ENCODE assay signal across 29 cellular contexts in genomic region chr3:130515755-130516154, GRCh38. TPM values are rescaled to one million over a fixed set of nuclear protein-coding genes. Genes with fewer than 3 reads are reported as not detected.
"Had no signal": no experiment of that assay in that cellular context is flagged by ENCODE, and none has a peak within 500 bp of the region (broad histone marks: within the 10 kb centered on the region; RNA-seq: fewer than 3 reads in every experiment).

No MANE protein-coding gene starts in this region.

- ATAC-seq: activated CD8-positive, alpha-beta T cell treated with anti-CD3 and anti-CD28 coated beads, Interleukin-2, amount 10 ng/mL, durations not matched to agents 7 days and 5 days; SK-N-SH treated with all-trans-retinoic acid at 6 μM for 48 hours had no signal

- H3K36me3 Mint-ChIP-seq: activated naive CD4-positive, alpha-beta T cell treated with anti-CD3 and anti-CD28 coated beads, Interleukin-2, amount 50 U/mL, for 24 hours; WTC11 had no signal

- DNase-seq: activated CD4-positive, alpha-beta T cell treated with anti-CD3 and anti-CD28 coated beads for 48 hours; activated CD4-positive, alpha-beta T cell treated with anti-CD3 and anti-CD28 coated beads, Interleukin-2, amount 50 U/mL, for 4 hours; activated CD4-positive, CD25-positive, alpha-beta regulatory T cell treated with anti-CD3 and anti-CD28 coated beads, Interleukin-2, amount 50 U/mL, for 72 hours; activated CD8-positive, alpha-beta memory T cell treated with anti-CD3 and anti-CD28 coated beads, Interleukin-2, amount 50 U/mL, for 48 hours; activated CD8-positive, alpha-beta T cell treated with anti-CD3 and anti-CD28 coated beads, Interleukin-2, amount 10 ng/mL, durations not matched to agents 7 days and 5 days; activated effector memory CD4-positive, alpha-beta T cell treated with Interleukin-2 at 50 U/mL for 16 hours; activated naive CD4-positive, alpha-beta T cell; activated T-cell treated with anti-CD3 and anti-CD28 coated beads, Interleukin-2, amount 50 U/mL, for 1 hour; aorta; central memory CD4-positive, alpha-beta T cell; Kasumi-1; NCI-H1092; NCI-H1417; NCI-H1930; NCI-H2171; NCI-H345; NCI-H510A; NCI-H526 treated with DMSO at 0.1 percent for 48 hours; NCI-H82; NK-92 treated with Interleukin-12 subunit alpha and Interleukin-12 subunit beta, amount 100 ng/mL, for 24 hours; OCI-M1; Peyer's patch; SHP77 had no signal

- H3K4me1 ChIP-seq: breast epithelium, Peyer's patch, SJSA1 had no signal

- H3K4me3 ChIP-seq: Peyer's patch, SJSA1 had no signal

- H3K9me3 Mint-ChIP-seq: activated naive CD4-positive, alpha-beta T cell treated with anti-CD3 and anti-CD28 coated beads, Interleukin-2, amount 50 U/mL, for 24 hours; T-helper 1 cell treated with Interleukin-12 subunit alpha and Interleukin-12 subunit beta and Interleukin-4 antibody, amounts not matched to agents 30 μg/mL and 1 μg/mL, for 36 hours; WTC11 had no signal

- H3K4me3 Mint-ChIP-seq: activated CD8-positive, alpha-beta T cell treated with anti-CD3 and anti-CD28 coated beads, Interleukin-2, amount 10 ng/mL, durations not matched to agents 7 days and 5 days; activated naive CD4-positive, alpha-beta T cell treated with anti-CD3 and anti-CD28 coated beads, Interleukin-2, amount 50 U/mL, for 24 hours; T-helper 1 cell treated with Interleukin-12 subunit alpha and Interleukin-12 subunit beta and Interleukin-4 antibody, amounts not matched to agents 30 μg/mL and 1 μg/mL, for 36 hours had no signal

- H3K36me3 ChIP-seq: breast epithelium, Peyer's patch, SJSA1 had no signal

- H3K27me3 ChIP-seq: Peyer's patch had no signal

- H3K4me1 Mint-ChIP-seq: activated naive CD4-positive, alpha-beta T cell treated with anti-CD3 and anti-CD28 coated beads, Interleukin-2, amount 50 U/mL, for 24 hours had no signal

- H3K27ac ChIP-seq: breast epithelium, Peyer's patch, SJSA1 had no signal

- H3K27ac Mint-ChIP-seq: activated CD8-positive, alpha-beta T cell treated with anti-CD3 and anti-CD28 coated beads, Interleukin-2, amount 10 ng/mL, durations not matched to agents 7 days and 5 days; activated naive CD4-positive, alpha-beta T cell treated with anti-CD3 and anti-CD28 coated beads, Interleukin-2, amount 50 U/mL, for 24 hours; T-helper 1 cell treated with Interleukin-12 subunit alpha and Interleukin-12 subunit beta and Interleukin-4 antibody, amounts not matched to agents 30 μg/mL and 1 μg/mL, for 36 hours; WTC11 had no signal

- H3K9me3 ChIP-seq: breast epithelium, Peyer's patch, SJSA1 had no signal

RNA-seq across cellular contexts. Expression of gene COL6A6, which starts 1.2 kb away (rescaled TPM):
- total RNA-seq: activated CD8-positive, alpha-beta T cell treated with anti-CD3 and anti-CD28 coated beads, Interleukin-2, amount 10 ng/mL, durations not matched to agents 7 days and 5 days; Peyer's patch; SJSA1 had no signal
